Comparison of ENCODE assay signal across 8 cellular contexts in genomic region chr14:72291908-72292688, GRCh38.
DNase-seq lines count a peak whose midpoint lies in the region; ATAC-seq and TF ChIP-seq lines count a peak whose summit lies in the region.

No MANE protein-coding gene starts in this region.

- peaks cover 1 to 16% (median 2%) of the 10 kb centered on the region in 5 experiments for H3K9me3 Mint-ChIP-seq in brain
- H3K9me3 Mint-ChIP-seq in immature natural killer cell, result peaks cover 0 to 3% (median 0%) of the 10 kb centered on the region in 6 donors

- TF ChIP-seq CTCF in brain (conservative IDR thresholded peaks at IDR 0.05), result peak; percentile 65 to 77

- peak overlapping the region in 4 of 5 experiments; percentile 2 to 86 (median 44) for H3K27ac Mint-ChIP-seq in brain
- no peak overlapping the region for H3K27ac Mint-ChIP-seq in immature natural killer cell

- peaks cover 13% of the 10 kb centered on the region for H3K4me1 Mint-ChIP-seq in brain
- H3K4me1 Mint-ChIP-seq in immature natural killer cell, result peaks cover 0 to 5% of the 10 kb centered on the region in 2 donors

- H3K27me3 Mint-ChIP-seq in brain, result peaks cover 3% of the 10 kb centered on the region
- peaks cover 0 to 2% (median 2%) of the 10 kb centered on the region in 3 donors for H3K27me3 Mint-ChIP-seq in immature natural killer cell (ENCODE audit: low read depth in 3 of 3)

- H3K36me3 Mint-ChIP-seq in brain (no peaks in the 10 kb centered on the region), immature natural killer cell (no peaks in the 10 kb centered on the region)

- H3K4me3 Mint-ChIP-seq in brain (peak overlapping the region in 1 of 5 experiments; percentile 61), immature natural killer cell (no peak overlapping the region)

- ATAC-seq in GM19035 (IDR thresholded peaks at IDR 0.05; ENCODE audit: unreplicated experiment) (no peak), GM18907 (IDR thresholded peaks at IDR 0.05; ENCODE audit: unreplicated experiment) (no peak)

- DNase-seq in AG08396 (ENCODE audit: low spot score) (peak; percentile 55), ELF-1 (ENCODE audit: low read depth, low spot score) (peak; percentile 67), NCI-H2227 (lab: John Stamatoyannopoulos, UW; ENCODE audit: unreplicated experiment) (peak; percentile 19), immature natural killer cell (peak in 2 of 3 donors; percentile 7 to 13), stromal cell of bone marrow (ENCODE audit: low read depth) (peak; percentile 22)

Comparison
In these comparisons a context has a peak if more than half of its experiments do, and no peak if none do; other contexts are left out.
1. DNase-seq: peak in every context shown above with its lines; median percentile 67 in ELF-1; 55 in AG08396; 22 in stromal cell of bone marrow; 19 in NCI-H2227; 10 in immature natural killer cell.
2. H3K27ac Mint-ChIP-seq: peak in brain (4 of 5); none in immature natural killer cell (0 of 6).